8 cellular contexts compared by ENCODE assay signal in the genomic region with DNA sequence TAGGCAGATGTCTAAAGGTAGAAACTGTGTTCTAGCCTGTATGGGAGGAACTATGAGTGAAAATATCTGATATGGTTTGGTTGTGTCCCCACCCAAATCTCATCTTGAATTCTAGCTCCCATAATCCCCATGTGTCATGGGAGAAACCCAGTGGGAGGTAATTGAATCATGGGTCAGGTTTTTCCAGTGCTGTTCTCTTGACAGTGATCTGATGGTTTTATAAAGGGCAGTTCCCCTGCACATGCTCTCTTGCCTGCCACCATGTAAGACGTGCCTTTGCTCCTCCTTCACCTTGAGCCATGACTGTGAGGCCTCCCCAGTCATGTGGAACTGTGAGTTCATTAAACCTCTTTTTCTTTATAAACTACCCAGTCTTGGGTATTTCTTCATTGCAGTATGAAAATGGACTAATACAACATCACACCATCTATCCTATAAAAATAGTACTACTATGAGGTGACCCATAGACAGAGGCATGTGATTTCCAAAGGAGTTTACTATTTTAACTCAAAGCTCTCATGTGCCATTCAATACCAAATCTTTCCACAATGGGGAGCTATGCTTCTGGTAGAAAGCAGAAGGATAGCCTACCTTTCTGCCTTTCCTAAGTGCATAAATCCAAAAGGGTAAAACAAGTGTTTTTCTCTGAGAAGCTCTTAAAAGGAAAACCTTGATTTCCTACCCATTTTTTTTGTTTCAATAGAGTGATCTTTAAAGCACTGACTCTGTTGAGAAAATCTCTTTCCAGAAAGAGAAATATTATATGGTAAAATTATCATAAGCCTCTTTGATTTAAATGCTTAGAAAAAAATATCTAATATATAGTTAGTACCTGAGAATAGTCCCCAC. TPM values are rescaled to one million over a fixed set of nuclear protein-coding genes. Genes with fewer than 3 reads are reported as not detected.
DNase-seq lines count a peak whose midpoint lies in the region; ATAC-seq and TF ChIP-seq lines count a peak whose summit lies in the region.

No MANE protein-coding gene starts in this region.

- no peaks in the 10 kb centered on the region for H3K27me3 ChIP-seq in breast epithelium

- no peak for TF ChIP-seq POLR2A in breast epithelium (IDR thresholded peaks at IDR 0.05)

- no peak overlapping the region for H3K4me3 ChIP-seq in breast epithelium

- H3K4me1 Mint-ChIP-seq in MCF 10A (ENCODE audit: insufficient read depth, unreplicated experiment), result peaks cover 6% of the 10 kb centered on the region
- H3K4me1 Mint-ChIP-seq in effector memory CD8-positive, alpha-beta T cell (ENCODE audit: low read depth in 2 of 2), result peaks cover 0 to 4% of the 10 kb centered on the region in 2 donors
- peaks cover 2% of the 10 kb centered on the region for H3K4me1 Mint-ChIP-seq in progenitor cell of endocrine pancreas (ENCODE audit: low read depth)
- H3K4me1 Mint-ChIP-seq in stimulated activated naive B cell treated with anti-CD40 and anti-IgM and Interleukin-4, amounts not matched to agents 10 μg/mL and 1 μg/mL and 100 μg/mL, for 72 hours, result peaks cover 0 to 5% of the 10 kb centered on the region in 2 donors

- no peak overlapping the region for H3K27ac ChIP-seq in breast epithelium

- H3K9me3 ChIP-seq in breast epithelium, result no peaks in the 10 kb centered on the region

- POLR2A ChIA-PET in MCF 10A (lab: Yijun Ruan, JAX), result interaction anchor here (0.8 to 6.1 kb wide), 3 partner anchors 13 to 47 kb away, joined by 3 to 26 read pairs (median 5); partner anchors contain the start of gene THAP9

- H3K27ac Mint-ChIP-seq in MCF 10A (ENCODE audit: low read depth, unreplicated experiment) (peak overlapping the region; percentile 1), progenitor cell of endocrine pancreas (peak overlapping the region; percentile 40)
- H3K27ac Mint-ChIP-seq in effector memory CD8-positive, alpha-beta T cell, result no peak overlapping the region
- H3K27ac Mint-ChIP-seq in stimulated activated naive B cell treated with anti-CD40 and anti-IgM and Interleukin-4, amounts not matched to agents 10 μg/mL and 1 μg/mL and 100 μg/mL, for 72 hours, result no peak overlapping the region

- TF ChIP-seq CTCF in MCF 10A (IDR thresholded peaks at IDR 0.05; ENCODE audit: unreplicated experiment), result peak; percentile 33
- TF ChIP-seq CTCF in breast epithelium (IDR thresholded peaks at IDR 0.05), result no peak
- TF ChIP-seq CTCF in progenitor cell of endocrine pancreas (IDR thresholded peaks at IDR 0.05; ENCODE audit: unreplicated experiment), result peak; percentile 59

- H3K4me1 ChIP-seq in breast epithelium, result no peaks in the 10 kb centered on the region

- no peaks in the 10 kb centered on the region for H3K27me3 Mint-ChIP-seq in MCF 10A (ENCODE audit: insufficient read depth, unreplicated experiment)
- H3K27me3 Mint-ChIP-seq in effector memory CD8-positive, alpha-beta T cell, result no peaks in the 10 kb centered on the region
- no peaks in the 10 kb centered on the region for H3K27me3 Mint-ChIP-seq in progenitor cell of endocrine pancreas
- H3K27me3 Mint-ChIP-seq in stimulated activated naive B cell treated with anti-CD40 and anti-IgM and Interleukin-4, amounts not matched to agents 10 μg/mL and 1 μg/mL and 100 μg/mL, for 72 hours, result no peaks in the 10 kb centered on the region

- CTCF ChIA-PET in MCF 10A (lab: Yijun Ruan, JAX), result interaction anchor here (0.7 to 1.8 kb wide), 8 partner anchors 9 to 1938 kb away, joined by 3 to 7 read pairs (median 4); no protein-coding TSS in a partner anchor

- ATAC-seq in effector memory CD8-positive, alpha-beta T cell (replicated peaks), result peak; percentile 47
- no peak for ATAC-seq in HG02870 (IDR thresholded peaks at IDR 0.05; ENCODE audit: unreplicated experiment)
- ATAC-seq in stimulated activated naive B cell treated with anti-CD40 and anti-IgM and Interleukin-4, amounts not matched to agents 10 μg/mL and 1 μg/mL and 100 μg/mL, for 72 hours (replicated peaks), result no peak

- DNase-seq in MCF 10A (ENCODE audit: unreplicated experiment), result peak; percentile 58
- DNase-seq in breast epithelium (ENCODE audit: low spot score in 2 of 2), result no peak
- peak; percentile 25 for DNase-seq in NCI-H748 (lab: John Stamatoyannopoulos, UW; ENCODE audit: unreplicated experiment)
- DNase-seq in effector memory CD8-positive, alpha-beta T cell, result no peak
- no peak for DNase-seq in progenitor cell of endocrine pancreas (ENCODE audit: low spot score, unreplicated experiment)
- DNase-seq in stimulated activated naive B cell treated with anti-CD40 and anti-IgM and Interleukin-4, amounts not matched to agents 10 μg/mL and 1 μg/mL and 100 μg/mL, for 72 hours, result no peak
- no peak for DNase-seq in LoVo (ENCODE audit: low spot score)

- H3K9me3 Mint-ChIP-seq in MCF 10A (ENCODE audit: unreplicated experiment) (no peaks in the 10 kb centered on the region), progenitor cell of endocrine pancreas (ENCODE audit: low read depth) (no peaks in the 10 kb centered on the region)
- no peaks in the 10 kb centered on the region for H3K9me3 Mint-ChIP-seq in effector memory CD8-positive, alpha-beta T cell
- H3K9me3 Mint-ChIP-seq in stimulated activated naive B cell treated with anti-CD40 and anti-IgM and Interleukin-4, amounts not matched to agents 10 μg/mL and 1 μg/mL and 100 μg/mL, for 72 hours, result no peaks in the 10 kb centered on the region

- BruUV-seq in MCF 10A (replicated peaks; lab: Mats Ljungman, UMichigan), result no TSS peak

- H3K36me3 ChIP-seq in breast epithelium, result peaks cover 19% of the 10 kb centered on the region

- intact Hi-C loops in MCF 10A (cut with micrococcal nuclease), result loop anchor here (1.0 kb wide), 1 partner anchor 46 kb away; no protein-coding TSS in a partner anchor
- intact Hi-C loops in breast epithelium (cut with DNase I; ENCODE audit: low total_unique reads), result no loop called here

- no peak overlapping the region for H3K4me3 Mint-ChIP-seq in MCF 10A (ENCODE audit: unreplicated experiment)
- no peak overlapping the region for H3K4me3 Mint-ChIP-seq in effector memory CD8-positive, alpha-beta T cell
- no peak overlapping the region for H3K4me3 Mint-ChIP-seq in progenitor cell of endocrine pancreas (ENCODE audit: low read depth)
- H3K4me3 Mint-ChIP-seq in stimulated activated naive B cell treated with anti-CD40 and anti-IgM and Interleukin-4, amounts not matched to agents 10 μg/mL and 1 μg/mL and 100 μg/mL, for 72 hours, result no peak overlapping the region

- H3K36me3 Mint-ChIP-seq in MCF 10A (ENCODE audit: insufficient read depth, unreplicated experiment) (peaks cover 97% of the 10 kb centered on the region), progenitor cell of endocrine pancreas (ENCODE audit: insufficient read depth) (peaks cover 37% of the 10 kb centered on the region)
- H3K36me3 Mint-ChIP-seq in effector memory CD8-positive, alpha-beta T cell (ENCODE audit: insufficient read depth), result peaks cover 92% of the 10 kb centered on the region
- H3K36me3 Mint-ChIP-seq in stimulated activated naive B cell treated with anti-CD40 and anti-IgM and Interleukin-4, amounts not matched to agents 10 μg/mL and 1 μg/mL and 100 μg/mL, for 72 hours, result peaks cover 34 to 58% of the 10 kb centered on the region in 2 donors

RNA-seq across cellular contexts. Expression of gene SEC31A, which starts 38.8 kb away (rescaled TPM):
- total RNA-seq in MCF 10A (2022) (212 and 229 TPM in 2 replicates), breast epithelium (100 to 1,000 TPM; 186 to 234 (median 231) TPM), progenitor cell of endocrine pancreas (233 and 250 TPM in 2 replicates)

RNA-seq across cellular contexts. Expression of gene THAP9, which starts 48.4 kb away (rescaled TPM):
- total RNA-seq in MCF 10A (2022) (3.6 and 4.0 TPM in 2 replicates), breast epithelium (1 to 10 TPM; 3.7 to 8.6 (median 5.2) TPM), progenitor cell of endocrine pancreas (10.5 and 14.0 TPM in 2 replicates)

RNA-seq across cellular contexts. Expression of gene SCD5, which starts 53.5 kb away (rescaled TPM):
- 3.5 and 3.6 TPM in 2 replicates for total RNA-seq in MCF 10A (2022)
- 10 to 100 TPM in 2 of 3 donors, 1 to 10 TPM in 1; 9.8 to 17.0 (median 14.7) TPM for total RNA-seq in breast epithelium
- 14.6 and 15.7 TPM in 2 replicates for total RNA-seq in progenitor cell of endocrine pancreas

Comparison
In these comparisons a context has a peak if more than half of its experiments do, and no peak if none do; other contexts are left out.
1. DNase-seq: peak in MCF 10A (single experiment) and NCI-H748 (single experiment); none in breast epithelium (0 of 2), effector memory CD8-positive, alpha-beta T cell (0 of 3), progenitor cell of endocrine pancreas (single experiment), stimulated activated naive B cell treated with anti-CD40 and anti-IgM and Interleukin-4, amounts not matched to agents 10 μg/mL and 1 μg/mL and 100 μg/mL, for 72 hours (single experiment) and LoVo (single experiment).
2. CTCF ChIP-seq: peak in MCF 10A (single experiment) and progenitor cell of endocrine pancreas (single experiment); none in breast epithelium (0 of 3).
3. H3K27ac Mint-ChIP-seq: peak in MCF 10A (single experiment) and progenitor cell of endocrine pancreas (single experiment); none in effector memory CD8-positive, alpha-beta T cell (0 of 2) and stimulated activated naive B cell treated with anti-CD40 and anti-IgM and Interleukin-4, amounts not matched to agents 10 μg/mL and 1 μg/mL and 100 μg/mL, for 72 hours (single experiment).